16 cellular contexts compared by ENCODE assay signal in the genomic region with DNA sequence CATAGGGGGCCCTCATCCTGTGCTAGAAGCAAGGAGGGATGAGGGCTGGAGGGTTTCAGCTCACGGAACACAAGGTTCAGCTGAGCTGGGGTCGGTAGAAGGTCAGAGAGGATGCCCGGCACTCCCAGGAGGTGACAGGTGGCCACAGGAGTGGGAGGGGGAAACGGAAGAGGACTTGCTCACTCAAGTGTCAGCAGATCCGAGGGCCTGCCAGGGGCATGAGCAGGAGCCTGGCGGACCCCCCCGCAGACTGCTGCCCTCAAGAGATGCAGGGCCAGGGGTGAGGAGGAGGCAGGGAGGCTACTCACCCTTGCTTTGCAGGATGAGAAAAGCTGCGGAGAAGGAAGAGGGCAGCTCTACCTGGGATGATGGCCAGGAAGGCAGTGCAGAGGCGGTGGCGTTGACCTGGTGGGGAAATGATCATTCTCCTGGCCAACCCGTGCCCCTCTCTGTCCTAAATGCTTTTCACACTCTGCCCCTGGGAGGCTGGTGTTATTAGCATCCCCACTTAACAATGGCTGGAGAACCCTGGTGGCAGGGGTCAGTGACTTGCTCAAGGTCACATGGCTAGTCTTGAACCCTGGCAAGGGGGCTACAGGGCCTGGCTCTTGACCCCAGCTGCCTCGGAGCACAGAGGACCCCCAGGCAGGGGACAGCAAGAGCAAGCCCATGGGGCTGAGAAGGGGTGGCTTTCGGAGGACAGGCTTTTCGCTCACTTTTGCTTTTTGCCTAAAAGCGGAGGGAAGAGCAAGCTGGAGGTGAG. TPM values are rescaled to one million over a fixed set of nuclear protein-coding genes. Genes with fewer than 3 reads are reported as not detected.
A peak's percentile ranks its signal among the peaks of the same experiment; 100 is the strongest.
DNase-seq lines count a peak whose midpoint lies in the region; ATAC-seq and TF ChIP-seq lines count a peak whose summit lies in the region.
"Had no signal": no experiment of that assay in that cellular context is flagged by ENCODE, and none has a peak within 500 bp of the region (broad histone marks: within the 10 kb centered on the region; RNA-seq: fewer than 3 reads in every experiment).

No MANE protein-coding gene starts in this region.

- H3K27me3 Mint-ChIP-seq in glutamatergic neuron (ENCODE audit: unreplicated experiment) (peaks cover 2% of the 10 kb centered on the region), progenitor cell of endocrine pancreas (no peaks in the 10 kb centered on the region)
- H3K27me3 Mint-ChIP-seq: CD4-positive, alpha-beta T cell had no signal

- H3K4me1 Mint-ChIP-seq in glutamatergic neuron (ENCODE audit: low read depth, unreplicated experiment) (peaks cover 12% of the 10 kb centered on the region), progenitor cell of endocrine pancreas (ENCODE audit: low read depth) (peaks cover 2% of the 10 kb centered on the region)

- TF ChIP-seq CTCF in glutamatergic neuron (IDR thresholded peaks at IDR 0.05; ENCODE audit: partially characterized antibody, unreplicated experiment) (no peak), progenitor cell of endocrine pancreas (IDR thresholded peaks at IDR 0.05; ENCODE audit: unreplicated experiment) (no peak)

- peak overlapping the region; percentile 33 for H3K4me3 Mint-ChIP-seq in glutamatergic neuron (ENCODE audit: unreplicated experiment)
- no peak overlapping the region for H3K4me3 Mint-ChIP-seq in progenitor cell of endocrine pancreas (ENCODE audit: low read depth)
- H3K4me3 Mint-ChIP-seq: CD4-positive, alpha-beta T cell; stimulated activated effector memory CD8-positive, alpha-beta T cell treated with anti-CD3 and anti-CD28 coated beads, Interleukin-12 subunit alpha, Interleukin-12 subunit beta, amount 100 ng/mL, for 72 hours; T-helper 17 cell had no signal

- peak; percentile 43 for DNase-seq in DMS 273 (lab: John Stamatoyannopoulos, UW; ENCODE audit: unreplicated experiment)
- no peak for DNase-seq in DMS 273 treated with DMSO at 0.1 percent for 48 hours (lab: John Stamatoyannopoulos, UW)
- peak; percentile 57 for DNase-seq in RPMI8226
- peak; percentile 49 for DNase-seq in glutamatergic neuron
- DNase-seq in progenitor cell of endocrine pancreas (ENCODE audit: low spot score, unreplicated experiment): no peak
- no peak for DNase-seq in NOMO-1 treated with dmso at 0.1 percent for 144 hours (lab: John Stamatoyannopoulos, UW; ENCODE audit: unreplicated experiment)
- DNase-seq in COR-L47 (lab: John Stamatoyannopoulos, UW): no peak
- DNase-seq: activated gamma-delta T cell treated with Interleukin-2 at 50 U/mL for 16 hours; effector CD4-positive, alpha-beta T cell; NCI-H1105; stimulated activated CD4-positive, alpha-beta T cell treated with anti-CD3 and anti-CD28 coated beads, Interleukin-4, amount 100 ng/mL, for 1 hour; T-helper 17 cell had no signal

- no peak for ATAC-seq in GM18498 (IDR thresholded peaks at IDR 0.05; ENCODE audit: unreplicated experiment)
- ATAC-seq: body of pancreas, T-helper 17 cell had no signal

- H3K36me3 Mint-ChIP-seq in glutamatergic neuron (ENCODE audit: unreplicated experiment) (no peaks in the 10 kb centered on the region), progenitor cell of endocrine pancreas (ENCODE audit: insufficient read depth) (no peaks in the 10 kb centered on the region)
- H3K36me3 Mint-ChIP-seq: stimulated activated effector memory CD8-positive, alpha-beta T cell treated with anti-CD3 and anti-CD28 coated beads, Interleukin-12 subunit alpha, Interleukin-12 subunit beta, amount 100 ng/mL, for 72 hours had no signal

- H3K27ac Mint-ChIP-seq in glutamatergic neuron (ENCODE audit: unreplicated experiment): no peak overlapping the region
- H3K27ac Mint-ChIP-seq in progenitor cell of endocrine pancreas: peak overlapping the region; percentile 18
- H3K27ac Mint-ChIP-seq: CD4-positive, alpha-beta T cell; stimulated activated effector memory CD8-positive, alpha-beta T cell treated with anti-CD3 and anti-CD28 coated beads, Interleukin-12 subunit alpha, Interleukin-12 subunit beta, amount 100 ng/mL, for 72 hours; T-helper 17 cell had no signal

- H3K9me3 Mint-ChIP-seq in glutamatergic neuron (ENCODE audit: unreplicated experiment) (peaks cover 8% of the 10 kb centered on the region), progenitor cell of endocrine pancreas (ENCODE audit: low read depth) (no peaks in the 10 kb centered on the region)
- H3K9me3 Mint-ChIP-seq: CD4-positive, alpha-beta T cell; stimulated activated effector memory CD8-positive, alpha-beta T cell treated with anti-CD3 and anti-CD28 coated beads, Interleukin-12 subunit alpha, Interleukin-12 subunit beta, amount 100 ng/mL, for 72 hours had no signal

RNA-seq across cellular contexts. Expression of a gene that starts 30.1 kb away (rescaled TPM):
- total RNA-seq in glutamatergic neuron (ENCODE audit: unreplicated experiment): 402 TPM
- 246 and 250 TPM in 2 replicates for total RNA-seq in progenitor cell of endocrine pancreas

Comparison
In these comparisons a context has a peak if more than half of its experiments do, and no peak if none do; other contexts are left out.
1. DNase-seq: peak in DMS 273 (single experiment), RPMI8226 (single experiment) and glutamatergic neuron (single experiment); none in DMS 273 treated with DMSO at 0.1 percent for 48 hours (single experiment), progenitor cell of endocrine pancreas (single experiment), NOMO-1 treated with dmso at 0.1 percent for 144 hours (single experiment) and COR-L47 (single experiment).